Comparison of ENCODE assay signal across 1 cellular context in genomic region chr13:113187905-113188595, GRCh38.
TF ChIP-seq lines count a peak whose summit lies in the region.

No MANE protein-coding gene starts in this region.

TF ChIP-seq in IMR-90, 13 proteins besides CTCF, POLR2A, EP300 and RAD21:
- TF ChIP-seq, protein P1, sequence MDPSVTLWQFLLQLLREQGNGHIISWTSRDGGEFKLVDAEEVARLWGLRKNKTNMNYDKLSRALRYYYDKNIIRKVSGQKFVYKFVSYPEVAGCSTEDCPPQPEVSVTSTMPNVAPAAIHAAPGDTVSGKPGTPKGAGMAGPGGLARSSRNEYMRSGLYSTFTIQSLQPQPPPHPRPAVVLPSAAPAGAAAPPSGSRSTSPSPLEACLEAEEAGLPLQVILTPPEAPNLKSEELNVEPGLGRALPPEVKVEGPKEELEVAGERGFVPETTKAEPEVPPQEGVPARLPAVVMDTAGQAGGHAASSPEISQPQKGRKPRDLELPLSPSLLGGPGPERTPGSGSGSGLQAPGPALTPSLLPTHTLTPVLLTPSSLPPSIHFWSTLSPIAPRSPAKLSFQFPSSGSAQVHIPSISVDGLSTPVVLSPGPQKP (IDR thresholded peaks at IDR 0.05; ENCODE audit: borderline replicate concordance, low read depth, low read length) = no peak
- no peak for TF ChIP-seq USF2 (IDR thresholded peaks at IDR 0.05; ENCODE audit: low read depth, low read length)
- TF ChIP-seq BHLHE40 (IDR thresholded peaks at IDR 0.05; ENCODE audit: low read depth, low read length) = no peak
TF ChIP-seq in IMR-90: peak in this region for 0.
